8 cellular contexts compared by ENCODE assay signal in genomic region chr1:248622491-248623106, GRCh38. TPM values are rescaled to one million over a fixed set of nuclear protein-coding genes. Genes with fewer than 3 reads are reported as not detected.
A peak's percentile ranks its signal among the peaks of the same experiment; 100 is the strongest.
DNase-seq lines count a peak whose midpoint lies in the region; ATAC-seq, FAIRE-seq and TF ChIP-seq lines count a peak whose summit lies in the region.

No MANE protein-coding gene starts in this region.

- H3K9me3 ChIP-seq in HCT116 (ENCODE audit: control insufficient read depth in 1 of 2, insufficient read depth in 1 of 2, low read depth in 1 of 2, low read length in 2 of 2): no peaks in the 10 kb centered on the region

- RAD21 ChIA-PET in HCT116 (lab: Charles Lee; ENCODE audit: low non-redundant PET in 1 of 2, low total read pairs in 2 of 2, uncharacterized antibody in 2 of 2, unreplicated experiment in 2 of 2): no interaction called here

- CTCF ChIA-PET in HCT116 (lab: Charles Lee): no interaction called here

- peak; percentile 38 to 59 (median 52); a peak in 5 of 6 replicates for TF ChIP-seq CTCF in HCT116 (IDR thresholded peaks at IDR 0.05 in 2 of 3, conservative IDR thresholded peaks at IDR 0.05 in 1 of 3; ENCODE audit: borderline replicate concordance in 1 of 3, insufficient read depth in 1 of 3, low read depth in 2 of 3, low read length in 2 of 3)
- peak; percentile 79 for TF ChIP-seq CTCF in VCaP (conservative IDR thresholded peaks at IDR 0.05)

- no peak overlapping the region for H3K9ac ChIP-seq in HCT116 (ENCODE audit: low read length)

- H4K20me1 ChIP-seq in HCT116 (ENCODE audit: insufficient read depth): no peaks in the 10 kb centered on the region

- peak; percentile 67 for TF ChIP-seq RAD21 in HCT116 (IDR thresholded peaks at IDR 0.05; ENCODE audit: low read depth)

- POLR2A ChIA-PET in HCT116 (lab: Charles Lee): no interaction called here

- no peaks in the 10 kb centered on the region for H3K27me3 ChIP-seq in HCT116 (ENCODE audit: insufficient read depth, low read length)

- ATAC-seq in HCT116: peak; percentile 79

- no peaks in the 10 kb centered on the region for H3K4me1 ChIP-seq in HCT116 (ENCODE audit: control insufficient read depth in 1 of 2, insufficient read depth in 2 of 2, low read length in 2 of 2)

- H3K4me3 ChIP-seq in HCT116 (replicated peaks in 1 of 2; ENCODE audit: low read depth in 1 of 2, low read length in 2 of 2): no peak overlapping the region

- H3K36me3 ChIP-seq in HCT116 (ENCODE audit: control insufficient read depth in 1 of 2, insufficient read depth in 2 of 2, low read length in 2 of 2): no peaks in the 10 kb centered on the region

- no peak overlapping the region for H3K4me2 ChIP-seq in HCT116 (ENCODE audit: low read length)

- intact Hi-C loops in HCT116 (cut with micrococcal nuclease): loop anchor here (1.0 to 5.0 kb wide), 2 partner anchors 65 to 185 kb away; no protein-coding TSS in a partner anchor

- no peak for TF ChIP-seq POLR2A in HCT116 (IDR thresholded peaks at IDR 0.05; ENCODE audit: borderline replicate concordance, extremely low read depth, insufficient read depth, insufficient read length)

- H2AFZ ChIP-seq in HCT116 (ENCODE audit: low read depth, low read length, poor library complexity, severe bottlenecking): no peak overlapping the region

- H3K79me2 ChIP-seq in HCT116 (ENCODE audit: insufficient read depth, low read length): no peaks in the 10 kb centered on the region

- H3K27ac ChIP-seq in HCT116 (ENCODE audit: low read depth, low read length) (no peak overlapping the region), VCaP (no peak overlapping the region)

- no peaks in the 10 kb centered on the region for H3K9me2 ChIP-seq in HCT116 (ENCODE audit: insufficient read depth)

- DNase-seq in GM03348 (ENCODE audit: low spot score) (peak; percentile 66), HCT116 (ENCODE audit: low read depth, low spot score) (peak; percentile 6), M059J (ENCODE audit: low read depth) (peak; percentile 25), left kidney (ENCODE audit: low read depth, low spot score) (peak; percentile 44), foreskin melanocyte (no peak), activated gamma-delta T cell treated with Interleukin-2 at 50 U/mL for 16 hours (no peak)

- BruUV-seq in HCT116 (replicated peaks; lab: Mats Ljungman, UMichigan): no TSS peak

- peak; percentile 95 for FAIRE-seq in A204.1 (lab: Jason Lieb, UNC)

TF ChIP-seq in HCT116, 20 proteins besides CTCF, POLR2A, EP300 and RAD21:
- TF ChIP-seq MAX (IDR thresholded peaks at IDR 0.05) (no peak), TCF7L2 (IDR thresholded peaks at IDR 0.05; ENCODE audit: borderline replicate concordance, extremely low read depth, insufficient read depth, insufficient read length) (no peak), YY1 (IDR thresholded peaks at IDR 0.05; ENCODE audit: extremely low read depth, insufficient replicate concordance, low read depth, low read length) (no peak), CBX3 (IDR thresholded peaks at IDR 0.05; ENCODE audit: low read depth) (no peak), ZFX (IDR thresholded peaks at IDR 0.05) (no peak), SP1 (IDR thresholded peaks at IDR 0.05; ENCODE audit: low read depth) (no peak), REST (IDR thresholded peaks at IDR 0.05; ENCODE audit: low read depth) (no peak), ELF1 (IDR thresholded peaks at IDR 0.05; ENCODE audit: borderline replicate concordance, low read depth) (no peak), CEBPB (IDR thresholded peaks at IDR 0.05; ENCODE audit: low read depth) (no peak), FOSL1 (IDR thresholded peaks at IDR 0.05; ENCODE audit: low read depth) (no peak), POLR2AphosphoS5 (IDR thresholded peaks at IDR 0.05; ENCODE audit: low read depth, low read length) (no peak), SRF (IDR thresholded peaks at IDR 0.05; ENCODE audit: low read depth) (no peak), EZH2 (IDR thresholded peaks at IDR 0.05) (no peak), EGR1 (IDR thresholded peaks at IDR 0.05; ENCODE audit: low read depth) (no peak), EZH2phosphoT487 (IDR thresholded peaks at IDR 0.05; ENCODE audit: borderline replicate concordance) (no peak)
- TF ChIP-seq, protein P1, sequence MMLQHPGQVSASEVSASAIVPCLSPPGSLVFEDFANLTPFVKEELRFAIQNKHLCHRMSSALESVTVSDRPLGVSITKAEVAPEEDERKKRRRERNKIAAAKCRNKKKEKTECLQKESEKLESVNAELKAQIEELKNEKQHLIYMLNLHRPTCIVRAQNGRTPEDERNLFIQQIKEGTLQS (IDR thresholded peaks at IDR 0.05): no peak
- TF ChIP-seq, protein P2, sequence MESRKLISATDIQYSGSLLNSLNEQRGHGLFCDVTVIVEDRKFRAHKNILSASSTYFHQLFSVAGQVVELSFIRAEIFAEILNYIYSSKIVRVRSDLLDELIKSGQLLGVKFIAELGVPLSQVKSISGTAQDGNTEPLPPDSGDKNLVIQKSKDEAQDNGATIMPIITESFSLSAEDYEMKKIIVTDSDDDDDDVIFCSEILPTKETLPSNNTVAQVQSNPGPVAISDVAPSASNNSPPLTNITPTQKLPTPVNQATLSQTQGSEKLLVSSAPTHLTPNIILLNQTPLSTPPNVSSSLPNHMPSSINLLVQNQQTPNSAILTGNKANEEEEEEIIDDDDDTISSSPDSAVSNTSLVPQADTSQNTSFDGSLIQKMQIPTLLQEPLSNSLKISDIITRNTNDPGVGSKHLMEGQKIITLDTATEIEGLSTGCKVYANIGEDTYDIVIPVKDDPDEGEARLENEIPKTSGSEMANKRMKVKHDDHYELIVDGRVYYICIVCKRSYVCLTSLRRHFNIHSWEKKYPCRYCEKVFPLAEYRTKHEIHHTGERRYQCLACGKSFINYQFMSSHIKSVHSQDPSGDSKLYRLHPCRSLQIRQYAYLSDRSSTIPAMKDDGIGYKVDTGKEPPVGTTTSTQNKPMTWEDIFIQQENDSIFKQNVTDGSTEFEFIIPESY (IDR thresholded peaks at IDR 0.05; ENCODE audit: extremely low read depth, insufficient replicate concordance, low read length): no peak
TF ChIP-seq in HCT116: peak in this region for 0.

RNA-seq across cellular contexts. Expression of gene OR2T11, which starts 12.3 kb away (rescaled TPM):
- not detected for total RNA-seq in HCT116 (2021; ENCODE audit: unreplicated experiment)
- polyA plus RNA-seq in HCT116 (2012): not detected in 2 replicates
- not detected in 2 replicates for total RNA-seq in M059J (2014; rRNA removed; shearing (Covaris generic))

RNA-seq across cellular contexts. Expression of gene OR2T35, which starts 22.5 kb away (rescaled TPM):
- not detected for total RNA-seq in HCT116 (2021; ENCODE audit: unreplicated experiment)
- not detected in 2 replicates for polyA plus RNA-seq in HCT116 (2012)
- total RNA-seq in M059J (2014; rRNA removed; shearing (Covaris generic)): not detected in 2 replicates

RNA-seq across cellular contexts. Expression of gene OR2T10, which starts 25.1 kb away (rescaled TPM):
- not detected for total RNA-seq in HCT116 (2021; ENCODE audit: unreplicated experiment)
- not detected in 2 replicates for polyA plus RNA-seq in HCT116 (2012)
- total RNA-seq in M059J (2014; rRNA removed; shearing (Covaris generic)): not detected in 2 replicates

RNA-seq across cellular contexts. Expression of gene OR2T27, which starts 32.7 kb away (rescaled TPM):
- total RNA-seq in HCT116 (2021; ENCODE audit: unreplicated experiment): not detected
- not detected in 2 replicates for polyA plus RNA-seq in HCT116 (2012)
- total RNA-seq in M059J (2014; rRNA removed; shearing (Covaris generic)): not detected in 2 replicates

RNA-seq across cellular contexts. Expression of gene OR2T34, which starts 48.0 kb away (rescaled TPM):
- not detected for total RNA-seq in HCT116 (2021; ENCODE audit: unreplicated experiment)
- not detected in 2 replicates for polyA plus RNA-seq in HCT116 (2012)
- total RNA-seq in M059J (2014; rRNA removed; shearing (Covaris generic)): not detected in 2 replicates

Comparison
In these comparisons a context has a peak if more than half of its experiments do, and no peak if none do; other contexts are left out.
1. DNase-seq: peak in GM03348 (single experiment), HCT116 (single experiment), M059J (single experiment) and left kidney (single experiment); none in foreskin melanocyte (single experiment) and activated gamma-delta T cell treated with Interleukin-2 at 50 U/mL for 16 hours (single experiment).